ENCODE assay signal across 21 cellular contexts in genomic region chr4:81930506-81931238, GRCh38.
"Had no signal": no experiment of that assay in that cellular context is flagged by ENCODE, and none has a peak within 500 bp of the region (broad histone marks: within the 10 kb centered on the region; RNA-seq: fewer than 3 reads in every experiment).

No MANE protein-coding gene starts in this region.

- ATAC-seq: left lung; natural killer cell treated with Interleukin-12 subunit alpha and Interleukin-12 subunit beta and Interleukin-15 and Interleukin-18, amount 100 ng/mL, for 72 hours; stimulated activated naive CD8-positive, alpha-beta T cell treated with anti-CD3 and anti-CD28 coated beads, Interleukin-15, amount 100 ng/mL, for 72 hours had no signal

- H3K36me3 Mint-ChIP-seq: mesothelial cell of epicardium; natural killer cell treated with Interleukin-12 subunit alpha and Interleukin-12 subunit beta and Interleukin-15 and Interleukin-18, amount 100 ng/mL, for 72 hours; type B pancreatic cell had no signal

- H3K9me3 Mint-ChIP-seq: activated T-helper 2 cell treated with anti-CD3 and anti-CD28 coated beads, Interferon-gamma antibody, Interleukin-2, Interleukin-4, amounts not matched to agents 10 μg/mL and 5 μg/mL and 100 μg/mL, durations not matched to agents 14 hours and 24 hours and 36 hours; natural killer cell treated with Interleukin-12 subunit alpha and Interleukin-12 subunit beta and Interleukin-15 and Interleukin-18, amount 100 ng/mL, for 72 hours; stimulated activated naive CD8-positive, alpha-beta T cell treated with anti-CD3 and anti-CD28 coated beads, Interleukin-15, amount 100 ng/mL, for 72 hours; type B pancreatic cell had no signal

- H3K4me3 Mint-ChIP-seq: endodermal cell; mesothelial cell of epicardium; natural killer cell treated with Interleukin-12 subunit alpha and Interleukin-12 subunit beta and Interleukin-15 and Interleukin-18, amount 100 ng/mL, for 72 hours; stimulated activated naive CD8-positive, alpha-beta T cell treated with anti-CD3 and anti-CD28 coated beads, Interleukin-15, amount 100 ng/mL, for 72 hours; type B pancreatic cell had no signal

- H3K27me3 ChIP-seq: brain microvascular endothelial cell, left lung, neutrophil, spleen had no signal

- H3K4me1 ChIP-seq: left lung, spleen had no signal

- H3K36me3 ChIP-seq: brain microvascular endothelial cell, left lung, neutrophil, spleen had no signal

- H3K27ac Mint-ChIP-seq: activated T-helper 2 cell treated with anti-CD3 and anti-CD28 coated beads, Interferon-gamma antibody, Interleukin-2, Interleukin-4, amounts not matched to agents 10 μg/mL and 5 μg/mL and 100 μg/mL, durations not matched to agents 14 hours and 24 hours and 36 hours; endodermal cell; mesothelial cell of epicardium; natural killer cell treated with Interleukin-12 subunit alpha and Interleukin-12 subunit beta and Interleukin-15 and Interleukin-18, amount 100 ng/mL, for 72 hours; type B pancreatic cell had no signal

- H3K27ac ChIP-seq: brain microvascular endothelial cell, left lung, neutrophil, spleen, VCaP had no signal

- H3K9me3 ChIP-seq: left lung, neutrophil had no signal

- H3K4me3 ChIP-seq: left lung, spleen had no signal

- DNase-seq: activated CD4-positive, alpha-beta T cell treated with anti-CD3 and anti-CD28 coated beads, Interleukin-2, amount 50 U/mL, for 4 hours; activated CD4-positive, CD25-positive, alpha-beta regulatory T cell treated with anti-CD3 and anti-CD28 coated beads, Interleukin-2, amount 50 U/mL, for 72 hours; activated naive CD4-positive, alpha-beta T cell treated with Interleukin-2 at 50 U/mL for 16 hours; activated T-cell treated with anti-CD3 and anti-CD28 coated beads, Interleukin-2, amount 50 U/mL, for 1 hour; anterior cingulate cortex; brain microvascular endothelial cell; central memory CD4-positive, alpha-beta T cell; endodermal cell; head of caudate nucleus; left lung; spleen; stimulated activated CD4-positive, alpha-beta T cell treated with anti-CD3 and anti-CD28 coated beads, Interleukin-1b, Interleukin-23, amount 100 ng/mL, for 48 hours; stimulated activated CD8-positive, alpha-beta memory T cell treated with anti-CD3 and anti-CD28 coated beads, Interleukin-4, amount 100 ng/mL, for 48 hours; T-helper 2 cell had no signal

- H3K4me1 Mint-ChIP-seq: endodermal cell, mesothelial cell of epicardium had no signal
